Comparison of ENCODE assay signal across 16 cellular contexts in genomic region chr2:233597522-233597921, GRCh38. TPM values are rescaled to one million over a fixed set of nuclear protein-coding genes. Genes with fewer than 3 reads are reported as not detected.
"Had no signal": no experiment of that assay in that cellular context is flagged by ENCODE, and none has a peak within 500 bp of the region (broad histone marks: within the 10 kb centered on the region; RNA-seq: fewer than 3 reads in every experiment).

No MANE protein-coding gene starts in this region.

- H3K36me3 ChIP-seq: heart right ventricle, left ventricle myocardium inferior, prostate gland, upper lobe of left lung had no signal

- H3K27ac ChIP-seq: coronary artery, heart right ventricle, left ventricle myocardium inferior, prostate gland, upper lobe of left lung had no signal

- ATAC-seq: activated CD8-positive, alpha-beta memory T cell treated with anti-CD3 and anti-CD28 coated beads, Interleukin-2, amount 10 ng/mL, durations not matched to agents 7 days and 5 days; activated CD8-positive, alpha-beta T cell treated with anti-CD3 and anti-CD28 coated beads for 36 hours; activated naive CD8-positive, alpha-beta T cell treated with anti-CD3 and anti-CD28 coated beads, Interleukin-2, amount 50 U/mL, for 24 hours; heart right ventricle; natural killer cell; stimulated activated naive CD8-positive, alpha-beta T cell treated with anti-CD3 and anti-CD28 coated beads, Interleukin-15, Interleukin-2, amounts not matched to agents 100 U/mL and 50 U/mL, for 24 hours had no signal

- DNase-seq: activated CD4-positive, alpha-beta T cell treated with anti-CD3 and anti-CD28 coated beads, Interleukin-2, amount 10 ng/mL, durations not matched to agents 7 days and 5 days; activated CD8-positive, alpha-beta memory T cell treated with anti-CD3 and anti-CD28 coated beads, Interleukin-2, amount 10 ng/mL, durations not matched to agents 7 days and 5 days; activated CD8-positive, alpha-beta T cell treated with anti-CD3 and anti-CD28 coated beads for 36 hours; activated effector memory CD4-positive, alpha-beta T cell treated with anti-CD3 and anti-CD28 coated beads, Interleukin-2, amount 50 U/mL, for 16 hours; activated naive CD4-positive, alpha-beta T cell treated with anti-CD3 and anti-CD28 coated beads, Interleukin-2, amount 50 U/mL, for 16 hours; activated naive CD8-positive, alpha-beta T cell treated with anti-CD3 and anti-CD28 coated beads, Interleukin-2, amount 50 U/mL, for 24 hours; activated T-cell treated with anti-CD3 and anti-CD28 coated beads for 4 hours; cerebellar nuclear complex; heart right ventricle; left ventricle myocardium inferior; natural killer cell; stimulated activated CD4-positive, alpha-beta T cell treated with anti-CD3 and anti-CD28 coated beads, Interleukin-4, amount 100 ng/mL, for 4 hours; stimulated activated naive CD8-positive, alpha-beta T cell treated with anti-CD3 and anti-CD28 coated beads, Interleukin-15, Interleukin-2, amounts not matched to agents 100 U/mL and 50 U/mL, for 24 hours; upper lobe of left lung had no signal

- H3K9me3 ChIP-seq: heart right ventricle, left ventricle myocardium inferior, prostate gland, upper lobe of left lung had no signal

- H3K27me3 ChIP-seq: upper lobe of left lung had no signal

- H3K4me3 ChIP-seq: coronary artery, heart right ventricle, left ventricle myocardium inferior, prostate gland, upper lobe of left lung had no signal

- H3K4me1 ChIP-seq: heart right ventricle, left ventricle myocardium inferior, prostate gland, upper lobe of left lung had no signal

RNA-seq across cellular contexts. Expression of gene UGT1A8, which starts 19.9 kb away (rescaled TPM):
- polyA plus RNA-seq: heart right ventricle had no signal

RNA-seq across cellular contexts. Expression of gene UGT1A10, which starts 38.7 kb away (rescaled TPM):
- polyA plus RNA-seq: heart right ventricle had no signal
